Comparison of ENCODE assay signal across 1 cellular context in the genomic region with DNA sequence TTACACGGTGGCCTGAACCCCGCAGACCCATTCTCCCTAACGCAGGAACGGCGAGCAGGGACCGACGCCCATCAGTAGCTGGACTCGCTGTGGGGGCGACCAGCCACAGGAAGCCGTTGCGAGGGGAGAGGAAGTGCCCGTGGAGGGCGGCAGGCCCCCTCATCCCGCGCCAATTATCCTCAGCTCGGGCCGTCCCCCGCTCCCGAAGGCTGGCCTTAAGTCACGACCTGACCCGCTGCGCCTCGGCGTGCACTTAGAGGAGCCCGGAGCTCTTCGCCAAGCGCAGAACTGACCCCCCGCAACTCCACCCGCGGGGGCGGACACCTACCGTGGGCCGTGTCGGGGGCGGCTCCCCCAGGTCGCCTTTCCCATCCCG.
TF ChIP-seq lines count a peak whose summit lies in the region.

No MANE protein-coding gene starts in this region.

TF ChIP-seq in PFSK-1, 5 proteins besides CTCF, POLR2A, EP300 and RAD21 (continued from another document):
- TF ChIP-seq TAF1 (IDR thresholded peaks at IDR 0.05; ENCODE audit: borderline replicate concordance, insufficient read depth, low read length) = peak; percentile 3; the same call in 1 of the 2 replicates
